24 cellular contexts compared by ENCODE assay signal in genomic region chr9:75051285-75051684, GRCh38.
"Had no signal": no experiment of that assay in that cellular context is flagged by ENCODE, and none has a peak within 500 bp of the region (broad histone marks: within the 10 kb centered on the region; RNA-seq: fewer than 3 reads in every experiment).

No MANE protein-coding gene starts in this region.

- H3K4me3 Mint-ChIP-seq: dendritic cell treated with granulocyte-macrophage colony-stimulating factor and Interleukin-4, amounts not matched to agents 40 ng/mL and 50 ng/mL, for 4 days; effector memory CD8-positive, alpha-beta T cell; endodermal cell; naive thymus-derived CD4-positive, alpha-beta T cell had no signal

- H3K9me3 ChIP-seq: colonic mucosa, esophagus muscularis mucosa, gastrocnemius medialis, left lung, lower lobe of right lung had no signal

- H3K4me1 Mint-ChIP-seq: endodermal cell; naive thymus-derived CD4-positive, alpha-beta T cell had no signal

- H3K27me3 Mint-ChIP-seq: dendritic cell treated with granulocyte-macrophage colony-stimulating factor and Interleukin-4, amounts not matched to agents 40 ng/mL and 50 ng/mL, for 4 days; naive thymus-derived CD4-positive, alpha-beta T cell had no signal

- DNase-seq: colonic mucosa; cortex of kidney; effector CD8-positive, alpha-beta T cell; effector memory CD8-positive, alpha-beta T cell; endodermal cell; foreskin keratinocyte; gastrocnemius medialis; glutamatergic neuron; head of caudate nucleus; heart right ventricle; hippocampal formation; left cardiac atrium; left lung; left ventricle myocardium superior; lower lobe of right lung; mesenchymal stem cell; midbrain; naive thymus-derived CD4-positive, alpha-beta T cell had no signal

- H3K27ac ChIP-seq: colonic mucosa, epithelial cell of prostate, esophagus muscularis mucosa, foreskin keratinocyte, gastrocnemius medialis, heart right ventricle, left lung, lower lobe of right lung had no signal

- H3K4me3 ChIP-seq: colonic mucosa, esophagus muscularis mucosa, gastrocnemius medialis, heart right ventricle, left lung, lower lobe of right lung had no signal

- H3K36me3 ChIP-seq: colonic mucosa, esophagus muscularis mucosa, gastrocnemius medialis, heart right ventricle, left lung, lower lobe of right lung had no signal

- H3K27me3 ChIP-seq: colonic mucosa, esophagus muscularis mucosa, left lung had no signal

- H3K9me3 Mint-ChIP-seq: dendritic cell treated with granulocyte-macrophage colony-stimulating factor and Interleukin-4, amounts not matched to agents 40 ng/mL and 50 ng/mL, for 4 days; effector memory CD8-positive, alpha-beta T cell had no signal

- FAIRE-seq: endometrium, islet of Langerhans, keratinocyte had no signal

- H3K36me3 Mint-ChIP-seq: naive thymus-derived CD4-positive, alpha-beta T cell had no signal

- ATAC-seq: effector memory CD8-positive, alpha-beta T cell; foreskin keratinocyte; gastrocnemius medialis; heart right ventricle; left cardiac atrium; left lung; left ventricle myocardium superior; lower lobe of right lung; naive thymus-derived CD4-positive, alpha-beta T cell had no signal

- H3K27ac Mint-ChIP-seq: dendritic cell treated with granulocyte-macrophage colony-stimulating factor and Interleukin-4, amounts not matched to agents 40 ng/mL and 50 ng/mL, for 4 days; effector memory CD8-positive, alpha-beta T cell; endodermal cell had no signal

- H3K4me1 ChIP-seq: colonic mucosa, esophagus muscularis mucosa, foreskin keratinocyte, gastrocnemius medialis, heart right ventricle, left lung, lower lobe of right lung had no signal
